Comparison of ENCODE assay signal across 1 cellular context in the genomic region with DNA sequence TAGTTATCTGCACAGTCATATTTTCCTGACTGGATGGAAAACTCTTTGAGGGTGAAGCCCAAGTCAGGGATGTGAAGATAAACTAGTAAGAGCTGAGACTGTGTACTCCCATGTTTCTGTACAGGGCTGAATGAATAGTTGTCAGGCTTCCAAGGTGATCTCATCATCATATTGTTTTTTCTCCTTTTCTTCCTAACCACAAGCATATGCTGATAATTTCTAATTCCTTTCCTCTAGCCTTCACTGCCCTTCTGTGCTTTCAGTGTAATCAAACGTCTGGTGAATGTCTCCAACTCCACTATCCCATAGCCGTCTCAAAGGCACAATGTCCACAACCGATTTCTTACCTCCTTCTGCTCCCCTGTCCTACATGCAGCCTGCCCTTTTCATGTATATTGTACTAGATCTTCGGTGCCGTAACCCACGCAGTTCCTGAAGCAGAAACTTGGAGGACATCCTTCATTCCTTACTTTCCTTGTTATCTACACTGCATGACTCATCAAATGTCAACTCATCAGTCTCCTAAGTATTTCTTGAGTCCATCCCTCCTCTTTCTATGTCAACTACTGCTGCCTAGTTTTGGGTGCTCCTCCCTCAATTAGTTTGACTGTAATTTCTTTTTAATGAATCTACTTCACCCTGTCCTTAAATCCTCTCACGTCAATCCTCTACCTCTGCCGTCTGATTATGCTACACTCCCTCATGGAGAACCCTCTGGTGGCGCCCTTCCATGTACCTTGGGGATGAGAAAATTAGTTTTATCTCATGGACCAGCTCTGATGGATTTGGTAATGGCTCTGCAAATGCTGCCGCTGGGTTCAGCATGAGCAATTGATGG.
TF ChIP-seq lines count a peak whose summit lies in the region.

No MANE protein-coding gene starts in this region.

TF ChIP-seq in HEK293, 187 proteins besides CTCF, POLR2A, EP300 and RAD21 (continued from another document and continues in another):
- peak; percentile 55 for TF ChIP-seq ZNF335 (tag by site-specific recombination; conservative IDR thresholded peaks at IDR 0.05)
- no peak for TF ChIP-seq ZNF37A (tag by site-specific recombination; IDR thresholded peaks at IDR 0.05)
- TF ChIP-seq SP3 (tag by site-specific recombination; IDR thresholded peaks at IDR 0.05): peak; percentile 44
- no peak for TF ChIP-seq ZNF302 (tag by site-specific recombination; IDR thresholded peaks at IDR 0.05; ENCODE audit: low read depth)
- TF ChIP-seq ZNF324 (tag by site-specific recombination; IDR thresholded peaks at IDR 0.05): peak; percentile 33
- no peak; the same call in 1 of the 2 replicates for TF ChIP-seq ZBTB21 (tag by site-specific recombination; IDR thresholded peaks at IDR 0.05)
- TF ChIP-seq, protein P1, sequence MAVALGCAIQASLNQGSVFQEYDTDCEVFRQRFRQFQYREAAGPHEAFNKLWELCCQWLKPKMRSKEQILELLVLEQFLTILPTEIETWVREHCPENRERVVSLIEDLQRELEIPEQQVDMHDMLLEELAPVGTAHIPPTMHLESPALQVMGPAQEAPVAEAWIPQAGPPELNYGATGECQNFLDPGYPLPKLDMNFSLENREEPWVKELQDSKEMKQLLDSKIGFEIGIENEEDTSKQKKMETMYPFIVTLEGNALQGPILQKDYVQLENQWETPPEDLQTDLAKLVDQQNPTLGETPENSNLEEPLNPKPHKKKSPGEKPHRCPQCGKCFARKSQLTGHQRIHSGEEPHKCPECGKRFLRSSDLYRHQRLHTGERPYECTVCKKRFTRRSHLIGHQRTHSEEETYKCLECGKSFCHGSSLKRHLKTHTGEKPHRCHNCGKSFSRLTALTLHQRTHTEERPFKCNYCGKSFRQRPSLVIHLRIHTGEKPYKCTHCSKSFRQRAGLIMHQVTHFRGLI (tag by site-specific recombination; IDR thresholded peaks at IDR 0.05): no peak; the same call in 1 of the 2 replicates
- no peak; the same call in 1 of the 2 replicates for TF ChIP-seq MZF1 (tag by site-specific recombination; IDR thresholded peaks at IDR 0.05; ENCODE audit: borderline replicate concordance)
- TF ChIP-seq ZNF560 (tag by site-specific recombination; IDR thresholded peaks at IDR 0.05; ENCODE audit: borderline replicate concordance): no peak
- TF ChIP-seq PRDM1 (tag by site-specific recombination; IDR thresholded peaks at IDR 0.05): peak; percentile 98
- TF ChIP-seq KLF1 (tag by site-specific recombination; IDR thresholded peaks at IDR 0.05): peak; percentile 74
- no peak for TF ChIP-seq SALL2 (tag by site-specific recombination; IDR thresholded peaks at IDR 0.05; ENCODE audit: borderline replicate concordance)
- TF ChIP-seq, protein P2, sequence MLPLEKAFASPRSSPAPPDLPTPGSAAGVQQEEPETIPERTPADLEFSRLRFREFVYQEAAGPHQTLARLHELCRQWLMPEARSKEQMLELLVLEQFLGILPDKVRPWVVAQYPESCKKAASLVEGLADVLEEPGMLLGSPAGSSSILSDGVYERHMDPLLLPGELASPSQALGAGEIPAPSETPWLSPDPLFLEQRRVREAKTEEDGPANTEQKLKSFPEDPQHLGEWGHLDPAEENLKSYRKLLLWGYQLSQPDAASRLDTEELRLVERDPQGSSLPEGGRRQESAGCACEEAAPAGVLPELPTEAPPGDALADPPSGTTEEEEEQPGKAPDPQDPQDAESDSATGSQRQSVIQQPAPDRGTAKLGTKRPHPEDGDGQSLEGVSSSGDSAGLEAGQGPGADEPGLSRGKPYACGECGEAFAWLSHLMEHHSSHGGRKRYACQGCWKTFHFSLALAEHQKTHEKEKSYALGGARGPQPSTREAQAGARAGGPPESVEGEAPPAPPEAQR (tag by site-specific recombination; IDR thresholded peaks at IDR 0.05): no peak
- no peak for TF ChIP-seq ZNF658 (tag by site-specific recombination; IDR thresholded peaks at IDR 0.05)
- TF ChIP-seq, protein P3, sequence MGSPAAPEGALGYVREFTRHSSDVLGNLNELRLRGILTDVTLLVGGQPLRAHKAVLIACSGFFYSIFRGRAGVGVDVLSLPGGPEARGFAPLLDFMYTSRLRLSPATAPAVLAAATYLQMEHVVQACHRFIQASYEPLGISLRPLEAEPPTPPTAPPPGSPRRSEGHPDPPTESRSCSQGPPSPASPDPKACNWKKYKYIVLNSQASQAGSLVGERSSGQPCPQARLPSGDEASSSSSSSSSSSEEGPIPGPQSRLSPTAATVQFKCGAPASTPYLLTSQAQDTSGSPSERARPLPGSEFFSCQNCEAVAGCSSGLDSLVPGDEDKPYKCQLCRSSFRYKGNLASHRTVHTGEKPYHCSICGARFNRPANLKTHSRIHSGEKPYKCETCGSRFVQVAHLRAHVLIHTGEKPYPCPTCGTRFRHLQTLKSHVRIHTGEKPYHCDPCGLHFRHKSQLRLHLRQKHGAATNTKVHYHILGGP (tag by site-specific recombination; IDR thresholded peaks at IDR 0.05): peak; percentile 74
- TF ChIP-seq ZNF146 (tag by site-specific recombination; IDR thresholded peaks at IDR 0.05): peak; percentile 24; the same call in 1 of the 2 replicates
- TF ChIP-seq ZNF837 (tag by site-specific recombination; IDR thresholded peaks at IDR 0.05): no peak
- no peak for TF ChIP-seq ZNF132 (tag by site-specific recombination; IDR thresholded peaks at IDR 0.05; ENCODE audit: borderline replicate concordance)
- TF ChIP-seq, protein P4, sequence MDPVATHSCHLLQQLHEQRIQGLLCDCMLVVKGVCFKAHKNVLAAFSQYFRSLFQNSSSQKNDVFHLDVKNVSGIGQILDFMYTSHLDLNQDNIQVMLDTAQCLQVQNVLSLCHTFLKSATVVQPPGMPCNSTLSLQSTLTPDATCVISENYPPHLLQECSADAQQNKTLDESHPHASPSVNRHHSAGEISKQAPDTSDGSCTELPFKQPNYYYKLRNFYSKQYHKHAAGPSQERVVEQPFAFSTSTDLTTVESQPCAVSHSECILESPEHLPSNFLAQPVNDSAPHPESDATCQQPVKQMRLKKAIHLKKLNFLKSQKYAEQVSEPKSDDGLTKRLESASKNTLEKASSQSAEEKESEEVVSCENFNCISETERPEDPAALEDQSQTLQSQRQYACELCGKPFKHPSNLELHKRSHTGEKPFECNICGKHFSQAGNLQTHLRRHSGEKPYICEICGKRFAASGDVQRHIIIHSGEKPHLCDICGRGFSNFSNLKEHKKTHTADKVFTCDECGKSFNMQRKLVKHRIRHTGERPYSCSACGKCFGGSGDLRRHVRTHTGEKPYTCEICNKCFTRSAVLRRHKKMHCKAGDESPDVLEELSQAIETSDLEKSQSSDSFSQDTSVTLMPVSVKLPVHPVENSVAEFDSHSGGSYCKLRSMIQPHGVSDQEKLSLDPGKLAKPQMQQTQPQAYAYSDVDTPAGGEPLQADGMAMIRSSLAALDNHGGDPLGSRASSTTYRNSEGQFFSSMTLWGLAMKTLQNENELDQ (tag by site-specific recombination; IDR thresholded peaks at IDR 0.05; ENCODE audit: low read depth): no peak
- no peak for TF ChIP-seq ZNF48 (tag by site-specific recombination; IDR thresholded peaks at IDR 0.05)
- TF ChIP-seq GFI1B (tag by site-specific recombination; IDR thresholded peaks at IDR 0.05): no peak
- TF ChIP-seq ZNF791 (tag by site-specific recombination; IDR thresholded peaks at IDR 0.05): no peak
- TF ChIP-seq ZNF133 (tag by site-specific recombination; IDR thresholded peaks at IDR 0.05): no peak
- TF ChIP-seq ZNF394 (tag by site-specific recombination; IDR thresholded peaks at IDR 0.05; ENCODE audit: borderline replicate concordance): peak; percentile 64; the same call in 1 of the 2 replicates
- TF ChIP-seq, protein P5, sequence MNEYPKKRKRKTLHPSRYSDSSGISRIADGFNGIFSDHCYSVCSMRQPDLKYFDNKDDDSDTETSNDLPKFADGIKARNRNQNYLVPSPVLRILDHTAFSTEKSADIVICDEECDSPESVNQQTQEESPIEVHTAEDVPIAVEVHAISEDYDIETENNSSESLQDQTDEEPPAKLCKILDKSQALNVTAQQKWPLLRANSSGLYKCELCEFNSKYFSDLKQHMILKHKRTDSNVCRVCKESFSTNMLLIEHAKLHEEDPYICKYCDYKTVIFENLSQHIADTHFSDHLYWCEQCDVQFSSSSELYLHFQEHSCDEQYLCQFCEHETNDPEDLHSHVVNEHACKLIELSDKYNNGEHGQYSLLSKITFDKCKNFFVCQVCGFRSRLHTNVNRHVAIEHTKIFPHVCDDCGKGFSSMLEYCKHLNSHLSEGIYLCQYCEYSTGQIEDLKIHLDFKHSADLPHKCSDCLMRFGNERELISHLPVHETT (tag by site-specific recombination; IDR thresholded peaks at IDR 0.05): peak; percentile 83; the same call in 1 of the 2 replicates
- TF ChIP-seq MEIS1 (CRISPR knock-in tag; IDR thresholded peaks at IDR 0.05; ENCODE audit: borderline replicate concordance): no peak
- TF ChIP-seq ZNF366 (tag by site-specific recombination; conservative IDR thresholded peaks at IDR 0.05): peak; percentile 81
- no peak for TF ChIP-seq ZNF830 (tag by site-specific recombination; IDR thresholded peaks at IDR 0.05; ENCODE audit: low read depth)
- peak; percentile 50; the same call in 1 of the 2 replicates for TF ChIP-seq ZFHX2 (tag by site-specific recombination; conservative IDR thresholded peaks at IDR 0.05)
- no peak for TF ChIP-seq ZNF423 (tag by site-specific recombination; IDR thresholded peaks at IDR 0.05)
- peak; percentile 74 for TF ChIP-seq ZXDB (tag by site-specific recombination; IDR thresholded peaks at IDR 0.05)
- TF ChIP-seq, protein P6, sequence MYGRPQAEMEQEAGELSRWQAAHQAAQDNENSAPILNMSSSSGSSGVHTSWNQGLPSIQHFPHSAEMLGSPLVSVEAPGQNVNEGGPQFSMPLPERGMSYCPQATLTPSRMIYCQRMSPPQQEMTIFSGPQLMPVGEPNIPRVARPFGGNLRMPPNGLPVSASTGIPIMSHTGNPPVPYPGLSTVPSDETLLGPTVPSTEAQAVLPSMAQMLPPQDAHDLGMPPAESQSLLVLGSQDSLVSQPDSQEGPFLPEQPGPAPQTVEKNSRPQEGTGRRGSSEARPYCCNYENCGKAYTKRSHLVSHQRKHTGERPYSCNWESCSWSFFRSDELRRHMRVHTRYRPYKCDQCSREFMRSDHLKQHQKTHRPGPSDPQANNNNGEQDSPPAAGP (tag by site-specific recombination; IDR thresholded peaks at IDR 0.05): peak; percentile 97
- TF ChIP-seq ZNF501 (tag by site-specific recombination; IDR thresholded peaks at IDR 0.05): no peak; the same call in none of the 2 replicates
- peak; percentile 73 for TF ChIP-seq ZNF2 (tag by site-specific recombination; IDR thresholded peaks at IDR 0.05)
- TF ChIP-seq ZNF292 (tag by site-specific recombination; IDR thresholded peaks at IDR 0.05; ENCODE audit: borderline replicate concordance, low read depth): no peak
- TF ChIP-seq, protein P7, sequence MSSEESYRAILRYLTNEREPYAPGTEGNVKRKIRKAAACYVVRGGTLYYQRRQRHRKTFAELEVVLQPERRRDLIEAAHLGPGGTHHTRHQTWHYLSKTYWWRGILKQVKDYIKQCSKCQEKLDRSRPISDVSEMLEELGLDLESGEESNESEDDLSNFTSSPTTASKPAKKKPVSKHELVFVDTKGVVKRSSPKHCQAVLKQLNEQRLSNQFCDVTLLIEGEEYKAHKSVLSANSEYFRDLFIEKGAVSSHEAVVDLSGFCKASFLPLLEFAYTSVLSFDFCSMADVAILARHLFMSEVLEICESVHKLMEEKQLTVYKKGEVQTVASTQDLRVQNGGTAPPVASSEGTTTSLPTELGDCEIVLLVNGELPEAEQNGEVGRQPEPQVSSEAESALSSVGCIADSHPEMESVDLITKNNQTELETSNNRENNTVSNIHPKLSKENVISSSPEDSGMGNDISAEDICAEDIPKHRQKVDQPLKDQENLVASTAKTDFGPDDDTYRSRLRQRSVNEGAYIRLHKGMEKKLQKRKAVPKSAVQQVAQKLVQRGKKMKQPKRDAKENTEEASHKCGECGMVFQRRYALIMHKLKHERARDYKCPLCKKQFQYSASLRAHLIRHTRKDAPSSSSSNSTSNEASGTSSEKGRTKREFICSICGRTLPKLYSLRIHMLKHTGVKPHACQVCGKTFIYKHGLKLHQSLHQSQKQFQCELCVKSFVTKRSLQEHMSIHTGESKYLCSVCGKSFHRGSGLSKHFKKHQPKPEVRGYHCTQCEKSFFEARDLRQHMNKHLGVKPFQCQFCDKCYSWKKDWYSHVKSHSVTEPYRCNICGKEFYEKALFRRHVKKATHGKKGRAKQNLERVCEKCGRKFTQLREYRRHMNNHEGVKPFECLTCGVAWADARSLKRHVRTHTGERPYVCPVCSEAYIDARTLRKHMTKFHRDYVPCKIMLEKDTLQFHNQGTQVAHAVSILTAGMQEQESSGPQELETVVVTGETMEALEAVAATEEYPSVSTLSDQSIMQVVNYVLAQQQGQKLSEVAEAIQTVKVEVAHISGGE (tag by site-specific recombination; conservative IDR thresholded peaks at IDR 0.05; ENCODE audit: low read depth): no peak
- peak; percentile 88 for TF ChIP-seq ZNF629 (tag by site-specific recombination; IDR thresholded peaks at IDR 0.05)
- peak; percentile 89 for TF ChIP-seq BCL11A (tag by site-specific recombination; IDR thresholded peaks at IDR 0.05; ENCODE audit: low read depth)
- peak; percentile 73 for TF ChIP-seq KLF16 (tag by site-specific recombination; IDR thresholded peaks at IDR 0.05)
- TF ChIP-seq ZNF785 (tag by site-specific recombination; IDR thresholded peaks at IDR 0.05): no peak
- no peak for TF ChIP-seq ZNF561 (tag by site-specific recombination; IDR thresholded peaks at IDR 0.05; ENCODE audit: borderline replicate concordance)
- no peak for TF ChIP-seq ZNF530 (tag by site-specific recombination; IDR thresholded peaks at IDR 0.05; ENCODE audit: low read depth)
- TF ChIP-seq OVOL3 (tag by site-specific recombination; IDR thresholded peaks at IDR 0.05): no peak
- TF ChIP-seq ZNF707 (tag by site-specific recombination; IDR thresholded peaks at IDR 0.05): no peak
- no peak for TF ChIP-seq ZNF571 (tag by site-specific recombination; IDR thresholded peaks at IDR 0.05)
- TF ChIP-seq ZNF626 (tag by site-specific recombination; IDR thresholded peaks at IDR 0.05): no peak
- no peak for TF ChIP-seq ZNF202 (tag by site-specific recombination; IDR thresholded peaks at IDR 0.05; ENCODE audit: borderline replicate concordance)
- no peak for TF ChIP-seq ZNF354C (tag by site-specific recombination; IDR thresholded peaks at IDR 0.05; ENCODE audit: borderline replicate concordance, low read depth)
- TF ChIP-seq, protein P8, sequence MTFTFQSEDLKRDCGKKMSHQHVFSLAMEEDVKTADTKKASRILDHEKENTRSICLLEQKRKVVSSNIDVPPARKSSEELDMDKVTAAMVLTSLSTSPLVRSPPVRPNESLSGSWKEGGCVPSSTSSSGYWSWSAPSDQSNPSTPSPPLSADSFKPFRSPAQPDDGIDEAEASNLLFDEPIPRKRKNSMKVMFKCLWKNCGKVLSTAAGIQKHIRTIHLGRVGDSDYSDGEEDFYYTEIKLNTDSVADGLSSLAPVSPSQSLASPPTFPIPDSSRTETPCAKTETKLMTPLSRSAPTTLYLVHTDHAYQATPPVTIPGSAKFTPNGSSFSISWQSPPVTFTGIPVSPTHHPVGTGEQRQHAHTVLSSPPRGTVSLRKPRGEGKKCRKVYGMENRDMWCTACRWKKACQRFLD (tag by site-specific recombination; IDR thresholded peaks at IDR 0.05): no peak
